ENCODE assay signal across 8 cellular contexts in the genomic region with DNA sequence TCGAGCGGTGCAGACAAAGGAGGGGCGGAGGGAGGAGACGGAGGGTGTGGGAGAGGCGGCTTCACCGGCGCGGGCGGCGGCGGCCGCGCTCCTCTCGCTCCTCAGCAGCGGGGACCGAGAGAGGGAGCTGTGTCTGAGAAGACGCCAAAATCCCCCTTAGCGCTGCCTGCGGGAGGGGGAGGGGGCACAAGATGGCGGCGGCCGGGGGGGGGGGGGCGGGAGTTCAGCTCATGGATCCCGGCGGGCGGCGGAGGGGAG. TPM values are rescaled to one million over a fixed set of nuclear protein-coding genes. Genes with fewer than 3 reads are reported as not detected.
A peak's percentile ranks its signal among the peaks of the same experiment; 100 is the strongest.
DNase-seq lines count a peak whose midpoint lies in the region; ATAC-seq, FAIRE-seq and TF ChIP-seq lines count a peak whose summit lies in the region.

No MANE protein-coding gene starts in this region.

- H3K4me3 ChIP-seq in Panc1 (ENCODE audit: low read depth in 2 of 2, low read length in 2 of 2) (peak overlapping the region; percentile 56 to 59), ectodermal cell (ENCODE audit: insufficient read depth, low read depth, low read length) (peak overlapping the region; percentile 80), muscle layer of duodenum (ENCODE audit: low read depth in 1 of 2, low read length in 2 of 2) (peak overlapping the region; percentile 56 to 63)

- intact Hi-C loops in Panc1 (cut with micrococcal nuclease; ENCODE audit: unreplicated experiment) = loop anchor here (5.0 kb wide), 1 partner anchor 139 kb away; no protein-coding TSS in a partner anchor

- peaks cover 24% of the 10 kb centered on the region for H3K4me1 ChIP-seq in Panc1 (ENCODE audit: control insufficient read depth, insufficient read depth, low read length)
- H3K4me1 ChIP-seq in ectodermal cell (ENCODE audit: control insufficient read depth, insufficient read depth, low read length) = peaks cover 18% of the 10 kb centered on the region
- peaks cover 10 to 20% of the 10 kb centered on the region in 2 donors for H3K4me1 ChIP-seq in muscle layer of duodenum (ENCODE audit: control insufficient read depth in 1 of 2, insufficient read depth in 2 of 2, low read length in 2 of 2)

- ATAC-seq in GM18499 (IDR thresholded peaks at IDR 0.05; ENCODE audit: insufficient read depth, unreplicated experiment) (peak; percentile 8), Panc1 (peak; percentile 61)

- in situ Hi-C loops in Panc1 (cut with HindIII; ENCODE audit: low pct_unique_long_range_greater_than_20kb, low sequenced_read_pairs) = no loop called here

- WGBS in ectodermal cell, 2 experiments = 0% methylated on average over 20 to 27 of the region's 27 CpGs

- FAIRE-seq in HTR-8/SVneo (lab: Jason Lieb, UNC) = no peak

- DNase-seq in HEK293T (ENCODE audit: extremely low spot score) (no peak), Panc1 (ENCODE audit: low read depth, low spot score) (no peak), NCI-H526 treated with DMSO at 0.1 percent for 48 hours (lab: John Stamatoyannopoulos, UW) (no peak), HTR-8/SVneo (ENCODE audit: insufficient read length, low spot score) (no peak), SHP77 treated with DMSO at 0.1 percent for 48 hours (lab: John Stamatoyannopoulos, UW) (no peak)

- POLR2A ChIA-PET in HEK293T (lab: Yijun Ruan, JAX) = interaction anchor here (0.7 to 3.8 kb wide), 15 partner anchors 8 to 298 kb away, joined by 3 to 26 read pairs (median 4); partner anchors contain the start of genes BCAS4, DPM1 and MOCS3
- POLR2A ChIA-PET in Panc1 (lab: Charles Lee) = interaction anchor here (0.6 to 1.1 kb wide), 8 partner anchors 14 to 380 kb away, joined by 3 to 17 read pairs (median 6); partner anchors contain the start of genes DPM1 and MOCS3

- no peak for TF ChIP-seq CTCF in Panc1 (IDR thresholded peaks at IDR 0.05)

- H3K27ac ChIP-seq in Panc1 (ENCODE audit: low read length) = no peak overlapping the region
- H3K27ac ChIP-seq in ectodermal cell (ENCODE audit: insufficient read depth, low read depth, low read length, poor library complexity, severe bottlenecking) = peak overlapping the region; percentile 98
- H3K27ac ChIP-seq in muscle layer of duodenum (ENCODE audit: low read length) = peak overlapping the region; percentile 93

- CTCF ChIA-PET in HEK293T (lab: Yijun Ruan, JAX) = interaction anchor here (0.6 to 1.2 kb wide), 4 partner anchors 11 to 142 kb away, joined by 3 to 6 read pairs (median 4); no protein-coding TSS in a partner anchor
- CTCF ChIA-PET in Panc1 (lab: Charles Lee) = interaction anchor here (0.6 kb wide), 2 partner anchors 10 to 11 kb away, joined by 3 to 8 read pairs; no protein-coding TSS in a partner anchor

- BruUV-seq in Panc1 (replicated peaks; lab: Mats Ljungman, UMichigan) = no TSS peak

- H3K27me3 ChIP-seq in Panc1 (ENCODE audit: control insufficient read depth, insufficient read depth, low read length) (no peaks in the 10 kb centered on the region), ectodermal cell (ENCODE audit: control insufficient read depth, insufficient read depth, low read length, poor library complexity, severe bottlenecking) (no peaks in the 10 kb centered on the region), muscle layer of duodenum (ENCODE audit: low read depth, low read length) (no peaks in the 10 kb centered on the region)

- H3K9me3 ChIP-seq in Panc1 (ENCODE audit: control insufficient read depth, insufficient read depth, low read depth, low read length) (no peaks in the 10 kb centered on the region), ectodermal cell (ENCODE audit: control insufficient read depth, low read length) (no peaks in the 10 kb centered on the region), muscle layer of duodenum (ENCODE audit: control insufficient read depth in 1 of 2, low read length in 2 of 2) (no peaks in the 10 kb centered on the region)

- H3K36me3 ChIP-seq in Panc1 (ENCODE audit: control insufficient read depth, insufficient read depth, low read length) = peaks cover 54% of the 10 kb centered on the region
- peaks cover 22% of the 10 kb centered on the region for H3K36me3 ChIP-seq in ectodermal cell (ENCODE audit: control insufficient read depth, insufficient read depth, low read length)
- peaks cover 21 to 22% of the 10 kb centered on the region in 2 donors for H3K36me3 ChIP-seq in muscle layer of duodenum (ENCODE audit: control insufficient read depth in 1 of 2, insufficient read depth in 2 of 2, low read length in 2 of 2)

TF ChIP-seq in HEK293T, 16 proteins besides CTCF, POLR2A, EP300 and RAD21:
- 0 out of 2 replicates have a peak, but pooled peaks have one; percentile 6 for TF ChIP-seq FOXM1 (IDR thresholded peaks at IDR 0.05; ENCODE audit: borderline replicate concordance)
- no peak for TF ChIP-seq TARDBP (IDR thresholded peaks at IDR 0.05)

RNA-seq across cellular contexts. Expression of gene ADNP, which starts 0.3 kb away (rescaled TPM):
- 65.1 TPM for total RNA-seq in Panc1 (2021; ENCODE audit: unreplicated experiment)
- 32.5 TPM for polyA plus RNA-seq in Panc1 (2012; ENCODE audit: insufficient read length)
- 140 TPM for polyA plus RNA-seq in ectodermal cell (2013, experiment 1 of 4)
- 162 TPM for polyA plus RNA-seq in ectodermal cell (2013, experiment 2 of 4)
- polyA plus RNA-seq in ectodermal cell (2013, experiment 3 of 4) = 107 TPM
- 119 TPM for polyA plus RNA-seq in ectodermal cell (2013, experiment 4 of 4)

RNA-seq across cellular contexts. Expression of gene DPM1, which starts 27.4 kb away (rescaled TPM):
- 50.2 TPM for total RNA-seq in Panc1 (2021; ENCODE audit: unreplicated experiment)
- 39.6 TPM for polyA plus RNA-seq in Panc1 (2012; ENCODE audit: insufficient read length)
- polyA plus RNA-seq in ectodermal cell (2013, experiment 1 of 4) = 71.9 TPM
- polyA plus RNA-seq in ectodermal cell (2013, experiment 2 of 4) = 83.2 TPM
- 62.7 TPM for polyA plus RNA-seq in ectodermal cell (2013, experiment 3 of 4)
- 67.2 TPM for polyA plus RNA-seq in ectodermal cell (2013, experiment 4 of 4)

RNA-seq across cellular contexts. Expression of gene MOCS3, which starts 27.6 kb away (rescaled TPM):
- 5.8 TPM for total RNA-seq in Panc1 (2021; ENCODE audit: unreplicated experiment)
- 3.5 TPM for polyA plus RNA-seq in Panc1 (2012; ENCODE audit: insufficient read length)
- polyA plus RNA-seq in ectodermal cell (2013, experiment 1 of 4) = 5.8 TPM
- 7.7 TPM for polyA plus RNA-seq in ectodermal cell (2013, experiment 2 of 4)
- polyA plus RNA-seq in ectodermal cell (2013, experiment 3 of 4) = 5.1 TPM
- 5.6 TPM for polyA plus RNA-seq in ectodermal cell (2013, experiment 4 of 4)
